10 cellular contexts compared by ENCODE assay signal in genomic region chr7:155381852-155382801, GRCh38.
DNase-seq lines count a peak whose midpoint lies in the region; ATAC-seq, FAIRE-seq and TF ChIP-seq lines count a peak whose summit lies in the region.
"Had no signal": no experiment of that assay in that cellular context is flagged by ENCODE, and none has a peak within 500 bp of the region (broad histone marks: within the 10 kb centered on the region; RNA-seq: fewer than 3 reads in every experiment).

No MANE protein-coding gene starts in this region.

- H3K9me3 Mint-ChIP-seq in naive thymus-derived CD4-positive, alpha-beta T cell, result peaks cover 0 to 2% (median 0%) of the 10 kb centered on the region in 11 donors

- H3K4me3 Mint-ChIP-seq in naive thymus-derived CD4-positive, alpha-beta T cell, result peak overlapping the region in 9 of 10 donors; percentile 41 to 85 (median 74)

- no peak for TF ChIP-seq EP300 in A549 (IDR thresholded peaks at IDR 0.05)

- H3K4me1 ChIP-seq in A549 (peaks cover 5% of the 10 kb centered on the region; the same call in 1 of the 3 replicates), HUES48 (ENCODE audit: control insufficient read depth, insufficient read depth, low read length) (peaks cover 8% of the 10 kb centered on the region)
- peaks cover 0 to 15% of the 10 kb centered on the region in 2 donors for H3K4me1 ChIP-seq in naive thymus-derived CD4-positive, alpha-beta T cell (ENCODE audit: control insufficient read depth in 2 of 2, insufficient read depth in 2 of 2, low read length in 2 of 2)

- no peak for FAIRE-seq in A549 (lab: Jason Lieb, UNC)
- FAIRE-seq: bronchial epithelial cell, islet of Langerhans had no signal

- ATAC-seq in A549, result peak in 1 of 2 experiments; percentile 11; a peak in 2 of 6 replicates
- ATAC-seq in naive thymus-derived CD4-positive, alpha-beta T cell, result no peak
- no peak for ATAC-seq in GM18909 (IDR thresholded peaks at IDR 0.05; ENCODE audit: poor library complexity, unreplicated experiment)

- no peak overlapping the region for H3K9ac ChIP-seq in HUES48 (ENCODE audit: low read depth, low read length)

- H3K9me3 ChIP-seq in A549 (no peaks in the 10 kb centered on the region), HUES48 (ENCODE audit: control insufficient read depth, insufficient read depth, low read length) (no peaks in the 10 kb centered on the region)
- no peaks in the 10 kb centered on the region for H3K9me3 ChIP-seq in naive thymus-derived CD4-positive, alpha-beta T cell (ENCODE audit: control insufficient read depth in 2 of 3, low read length in 3 of 3)

- no peak for TF ChIP-seq CTCF in A549 (IDR thresholded peaks at IDR 0.05)
- no peak for TF ChIP-seq CTCF in dorsolateral prefrontal cortex (IDR thresholded peaks at IDR 0.05 in 54 of 56, conservative IDR thresholded peaks at IDR 0.05 in 2 of 56; ENCODE audit: low read depth in 1 of 56, partially characterized antibody in 56 of 56)

- H3K4me2 ChIP-seq in A549, result peak overlapping the region; percentile 30; the same call in 1 of the 3 replicates

- peaks cover 68 to 76% (median 69%) of the 10 kb centered on the region in 5 donors for H3K27me3 Mint-ChIP-seq in naive thymus-derived CD4-positive, alpha-beta T cell

- no peaks in the 10 kb centered on the region for H3K36me3 ChIP-seq in HUES48 (ENCODE audit: control insufficient read depth, insufficient read depth, low read length)
- H3K36me3 ChIP-seq in naive thymus-derived CD4-positive, alpha-beta T cell (ENCODE audit: control insufficient read depth in 2 of 3, insufficient read depth in 3 of 3, low read length in 3 of 3), result no peaks in the 10 kb centered on the region

- intact Hi-C loops in dorsolateral prefrontal cortex (cut with DNase I), result loop anchor here (1.0 to 10.0 kb wide), 5 partner anchors 10 to 383 kb away; partner anchors contain the start of gene RBM33 (in 1 of the 2)
- intact Hi-C loops in naive thymus-derived CD4-positive, alpha-beta T cell (cut with micrococcal nuclease), result loop anchor here in 1 of 2 donors (2.0 kb wide), 1 partner anchor 387 kb away; no protein-coding TSS in a partner anchor

- POLR2A ChIA-PET in A549 (lab: Yijun Ruan, JAX), result no interaction called here
- POLR2A ChIA-PET in naive thymus-derived CD4-positive, alpha-beta T cell (lab: Charles Lee), result no interaction called here

- no peak overlapping the region for H3K27ac Mint-ChIP-seq in naive thymus-derived CD4-positive, alpha-beta T cell

- H3K4me3 ChIP-seq in A549 (no peak overlapping the region), HUES48 (ENCODE audit: low read depth, low read length) (peak overlapping the region; percentile 40; the same call in 1 of the 2 replicates), dorsolateral prefrontal cortex (peak overlapping the region; percentile 5 to 72 (median 48))
- no peak overlapping the region for H3K4me3 ChIP-seq in naive thymus-derived CD4-positive, alpha-beta T cell (ENCODE audit: low read length)

- TF ChIP-seq POLR2A in A549 (IDR thresholded peaks at IDR 0.05; ENCODE audit: low read length), result no peak

- H3K36me3 Mint-ChIP-seq in naive thymus-derived CD4-positive, alpha-beta T cell, result peaks cover 0 to 4% (median 0%) of the 10 kb centered on the region in 5 donors

- H3K27ac ChIP-seq in A549, result no peak overlapping the region
- no peak overlapping the region for H3K27ac ChIP-seq in HUES48 (ENCODE audit: low read depth, low read length)
- H3K27ac ChIP-seq in dorsolateral prefrontal cortex, result peak overlapping the region in 17 of 59 donors; percentile 2 to 83 (median 56)
- H3K27ac ChIP-seq in naive thymus-derived CD4-positive, alpha-beta T cell (ENCODE audit: low read depth, low read length), result no peak overlapping the region

- no peak for TF ChIP-seq RAD21 in A549 (conservative IDR thresholded peaks at IDR 0.05 in 1 of 2, IDR thresholded peaks at IDR 0.05 in 1 of 2)

- peaks cover 6 to 35% (median 25%) of the 10 kb centered on the region in 7 donors for H3K4me1 Mint-ChIP-seq in naive thymus-derived CD4-positive, alpha-beta T cell

- no peak for DNase-seq in A549 (ENCODE audit: low read depth in 1 of 2, low spot score in 1 of 2)
- peak in 1 of 10 donors; percentile 52 for DNase-seq in dorsolateral prefrontal cortex
- DNase-seq in naive thymus-derived CD4-positive, alpha-beta T cell, result no peak
- no peak for DNase-seq in DMS153 (lab: John Stamatoyannopoulos, UW)
- DNase-seq in DMS53 (lab: John Stamatoyannopoulos, UW), result no peak
- no peak for DNase-seq in NCI-H187 treated with DMSO at 0.1 percent for 48 hours (lab: John Stamatoyannopoulos, UW)

- CTCF ChIA-PET in A549 (lab: Yijun Ruan, JAX), result interaction anchor here (1.1 to 2.3 kb wide), 3 partner anchors 10 to 151 kb away, joined by 3 to 24 read pairs (median 4); no protein-coding TSS in a partner anchor
- CTCF ChIA-PET in naive thymus-derived CD4-positive, alpha-beta T cell (lab: Charles Lee), result no interaction called here

- H3K27me3 ChIP-seq in HUES48 (ENCODE audit: control insufficient read depth, insufficient read depth, low read length), result peaks cover 99% of the 10 kb centered on the region
- peaks cover 12 to 92% (median 66%) of the 10 kb centered on the region in 45 donors for H3K27me3 ChIP-seq in dorsolateral prefrontal cortex
- H3K27me3 ChIP-seq in naive thymus-derived CD4-positive, alpha-beta T cell (ENCODE audit: control insufficient read depth in 2 of 2, insufficient read depth in 2 of 2, low read length in 2 of 2), result peaks cover 0 to 14% of the 10 kb centered on the region in 2 donors

- 54% methylated on average over 56 of the region's 75 CpGs for WGBS in A549 (ENCODE audit: missing lambda C conversion rate)

TF ChIP-seq in A549, 52 proteins besides CTCF, POLR2A, EP300 and RAD21:
- no peak for TF ChIP-seq BCL3 (IDR thresholded peaks at IDR 0.05)
- no peak for TF ChIP-seq HEYL (CRISPR knock-in tag; IDR thresholded peaks at IDR 0.05)
- no peak for TF ChIP-seq RCOR1 (IDR thresholded peaks at IDR 0.05; ENCODE audit: low read depth, low read length)
- no peak for TF ChIP-seq POLR2AphosphoS2 (conservative IDR thresholded peaks at IDR 0.05; ENCODE audit: low read length)
- TF ChIP-seq JUN (IDR thresholded peaks at IDR 0.05), result no peak
- no peak for TF ChIP-seq KDM1A (IDR thresholded peaks at IDR 0.05; ENCODE audit: low read depth)
- TF ChIP-seq USF2 (IDR thresholded peaks at IDR 0.05), result no peak
- no peak for TF ChIP-seq EHF (CRISPR knock-in tag; IDR thresholded peaks at IDR 0.05)
- no peak for TF ChIP-seq NR3C1 (IDR thresholded peaks at IDR 0.05)
- TF ChIP-seq MAZ (IDR thresholded peaks at IDR 0.05; ENCODE audit: borderline replicate concordance, low read depth, low read length), result no peak
- TF ChIP-seq HDAC2 (IDR thresholded peaks at IDR 0.05), result no peak
- TF ChIP-seq MAFK (IDR thresholded peaks at IDR 0.05; ENCODE audit: partially characterized antibody), result no peak
- no peak for TF ChIP-seq GATA3 (IDR thresholded peaks at IDR 0.05; ENCODE audit: borderline replicate concordance)
- TF ChIP-seq KDM5A (IDR thresholded peaks at IDR 0.05), result no peak
- TF ChIP-seq ESRRA (IDR thresholded peaks at IDR 0.05; ENCODE audit: borderline replicate concordance, low read length), result no peak
- no peak for TF ChIP-seq MAX (IDR thresholded peaks at IDR 0.05)
- no peak for TF ChIP-seq PHF8 (IDR thresholded peaks at IDR 0.05; ENCODE audit: borderline replicate concordance, low read depth)
- no peak for TF ChIP-seq CBX2 (IDR thresholded peaks at IDR 0.05; ENCODE audit: borderline replicate concordance, low read depth)
- TF ChIP-seq ZSCAN20 (CRISPR knock-in tag; IDR thresholded peaks at IDR 0.05), result no peak

Comparison
In these comparisons a context has a peak if more than half of its experiments do, and no peak if none do; other contexts are left out.
1. H3K4me3 ChIP-seq: peak in HUES48 (single experiment) and dorsolateral prefrontal cortex (59 of 59); none in A549 (single experiment) and naive thymus-derived CD4-positive, alpha-beta T cell (single experiment).